In genomic region chr14:102524026-102524450, GRCh38 we compare ENCODE assay signal across 9 cellular contexts. TPM values are rescaled to one million over a fixed set of nuclear protein-coding genes. Genes with fewer than 3 reads are reported as not detected.
DNase-seq lines count a peak whose midpoint lies in the region; ATAC-seq and TF ChIP-seq lines count a peak whose summit lies in the region.
"Had no signal": no experiment of that assay in that cellular context is flagged by ENCODE, and none has a peak within 500 bp of the region (broad histone marks: within the 10 kb centered on the region; RNA-seq: fewer than 3 reads in every experiment).

No MANE protein-coding gene starts in this region.

- no peak overlapping the region for H3K9ac ChIP-seq in parathyroid adenoma

- no peaks in the 10 kb centered on the region for H3K36me3 ChIP-seq in parathyroid adenoma (ENCODE audit: control insufficient read depth, insufficient read depth, low read length)

- H3K4me3 Mint-ChIP-seq in central memory CD8-positive, alpha-beta T cell, result peak overlapping the region; percentile 91

- ATAC-seq in GM18498 (IDR thresholded peaks at IDR 0.05; ENCODE audit: unreplicated experiment) (peak; percentile 9), HG03354 (IDR thresholded peaks at IDR 0.05; ENCODE audit: poor library complexity, severe bottlenecking, unreplicated experiment) (peak; percentile 1)
- no peak for ATAC-seq in central memory CD8-positive, alpha-beta T cell (replicated peaks; ENCODE audit: extremely low read depth, poor library complexity, severe bottlenecking)

- peaks cover 3% of the 10 kb centered on the region for H3K4me1 ChIP-seq in parathyroid adenoma

- no peaks in the 10 kb centered on the region for H3K27me3 Mint-ChIP-seq in central memory CD8-positive, alpha-beta T cell

- no peaks in the 10 kb centered on the region for H3K79me2 ChIP-seq in parathyroid adenoma

- H3K4me2 ChIP-seq in parathyroid adenoma (ENCODE audit: low read length), result peak overlapping the region; percentile 88

- peak overlapping the region; percentile 54 for H3K27ac ChIP-seq in parathyroid adenoma

- peak overlapping the region; percentile 88 for H2AFZ ChIP-seq in parathyroid adenoma

- H3K9me3 ChIP-seq in parathyroid adenoma (ENCODE audit: control insufficient read depth, low read length), result no peaks in the 10 kb centered on the region

- TF ChIP-seq CTCF in parathyroid adenoma (IDR thresholded peaks at IDR 0.05), result no peak

- H3K27me3 ChIP-seq in parathyroid adenoma (ENCODE audit: control insufficient read depth, insufficient read depth, low read length), result no peaks in the 10 kb centered on the region

- peak overlapping the region; percentile 78 for H3K4me3 ChIP-seq in parathyroid adenoma (ENCODE audit: low read depth, low read length)

- no peak overlapping the region for H3K27ac Mint-ChIP-seq in central memory CD8-positive, alpha-beta T cell (ENCODE audit: low read depth)

- no peak for DNase-seq in central memory CD8-positive, alpha-beta T cell (ENCODE audit: low spot score in 2 of 2)
- DNase-seq in activated CD4-positive, CD25-positive, alpha-beta regulatory T cell treated with anti-CD3 and anti-CD28 coated beads, Interleukin-2, amount 50 U/mL, for 72 hours, result no peak
- no peak for DNase-seq in Ammon's horn (ENCODE audit: low spot score)
- DNase-seq in Kasumi-1 (lab: John Stamatoyannopoulos, UW), result no peak
- DNase-seq in mesenteric fat pad (ENCODE audit: low spot score), result no peak

- peaks cover 7% of the 10 kb centered on the region for H3K36me3 Mint-ChIP-seq in central memory CD8-positive, alpha-beta T cell (ENCODE audit: insufficient read depth)

- no peaks in the 10 kb centered on the region for H3K9me3 Mint-ChIP-seq in central memory CD8-positive, alpha-beta T cell
- H3K9me3 Mint-ChIP-seq: neural crest cell had no signal

- H3K4me1 Mint-ChIP-seq in central memory CD8-positive, alpha-beta T cell, result peaks cover 24% of the 10 kb centered on the region

RNA-seq across cellular contexts. Expression of gene ANKRD9, which starts 14.5 kb away (rescaled TPM):
- 26.0 TPM for total RNA-seq in mesenteric fat pad
